Comparison of ENCODE assay signal across 1 cellular context in the genomic region with DNA sequence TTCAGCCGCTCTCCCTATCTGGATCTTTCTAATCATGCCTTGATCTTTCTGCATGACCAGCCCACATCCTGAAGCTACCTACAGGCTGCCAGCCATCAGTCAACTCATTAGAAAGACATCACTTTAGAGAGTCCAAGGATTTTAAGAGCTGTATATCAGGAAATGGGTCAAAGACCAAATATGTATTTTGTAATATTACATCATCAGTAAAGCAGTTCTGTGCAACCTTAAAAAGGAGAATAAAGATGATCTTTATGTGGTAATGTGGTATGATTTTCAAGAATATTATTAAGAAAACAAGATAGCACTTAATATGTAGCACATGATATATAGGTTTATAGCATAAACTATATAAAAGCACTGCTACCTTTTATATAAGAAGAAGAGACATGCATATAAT.
TF ChIP-seq lines count a peak whose summit lies in the region.

No MANE protein-coding gene starts in this region.

TF ChIP-seq in HepG2, 621 proteins besides CTCF, POLR2A, EP300 and RAD21:
- TF ChIP-seq PITX1 (CRISPR knock-in tag; IDR thresholded peaks at IDR 0.05) (no peak), ATF7 (IDR thresholded peaks at IDR 0.05) (peak; percentile 40), ATF7 (CRISPR knock-in tag; IDR thresholded peaks at IDR 0.05) (no peak)
TF ChIP-seq in HepG2: peak in this region for 1.
